ENCODE assay signal across 18 cellular contexts in genomic region chr6:122394016-122394415, GRCh38. TPM values are rescaled to one million over a fixed set of nuclear protein-coding genes. Genes with fewer than 3 reads are reported as not detected.
DNase-seq lines count a peak whose midpoint lies in the region; ATAC-seq, FAIRE-seq and TF ChIP-seq lines count a peak whose summit lies in the region.
"Had no signal": no experiment of that assay in that cellular context is flagged by ENCODE, and none has a peak within 500 bp of the region (broad histone marks: within the 10 kb centered on the region; RNA-seq: fewer than 3 reads in every experiment).

No MANE protein-coding gene starts in this region.

- H2AFZ ChIP-seq in K562 (ENCODE audit: low read depth, low read length) (peak overlapping the region; percentile 89), mesenchymal stem cell (ENCODE audit: low read depth, low read length) (no peak overlapping the region)
- H2AFZ ChIP-seq: GM23338 had no signal

- DNase-seq in activated T-cell treated with anti-CD3 and anti-CD28 coated beads, Interleukin-2, amount 50 U/mL, for 72 hours, result no peak
- no peak for DNase-seq in activated T-cell treated with anti-CD3 and anti-CD28 coated beads for 4 hours
- DNase-seq in K562 (ENCODE audit: extremely low read depth in 1 of 4, low spot score in 3 of 4), result no peak
- DNase-seq in mesenchymal stem cell, result peak; percentile 6
- DNase-seq in DMS153 (lab: John Stamatoyannopoulos, UW), result no peak
- no peak for DNase-seq in NCI-H2107 treated with DMSO at 0.1 percent for 48 hours (lab: John Stamatoyannopoulos, UW; ENCODE audit: unreplicated experiment)
- DNase-seq: ACHN; C1 segment of cervical spinal cord; Calu3; CD4-positive, alpha-beta T cell; DMS 273 treated with DMSO at 0.1 percent for 48 hours; DMS79; H9 had no signal

- no peak for FAIRE-seq in K562 (lab: Jason Lieb, UNC)
- FAIRE-seq: GM12878, GM18507 had no signal

- no peaks in the 10 kb centered on the region for H4K20me1 ChIP-seq in K562 (replicated peaks; ENCODE audit: control insufficient read depth, insufficient read depth, low read length)

- H3K36me3 Mint-ChIP-seq in activated T-cell treated with anti-CD3 and anti-CD28 coated beads, Interleukin-2, amount 50 U/mL, for 72 hours (ENCODE audit: insufficient read depth in 2 of 2), result no peaks in the 10 kb centered on the region

- no peaks in the 10 kb centered on the region for H3K27me3 Mint-ChIP-seq in activated T-cell treated with anti-CD3 and anti-CD28 coated beads, Interleukin-2, amount 50 U/mL, for 72 hours (ENCODE audit: low read depth)
- H3K27me3 Mint-ChIP-seq: CD4-positive, alpha-beta T cell had no signal

- no peak for ATAC-seq in activated T-cell treated with anti-CD3 and anti-CD28 coated beads, Interleukin-2, amount 50 U/mL, for 72 hours (replicated peaks in 1 of 2)
- peak; percentile 33 for ATAC-seq in K562

- no peaks in the 10 kb centered on the region for H3K9me3 Mint-ChIP-seq in activated T-cell treated with anti-CD3 and anti-CD28 coated beads, Interleukin-2, amount 50 U/mL, for 72 hours
- H3K9me3 Mint-ChIP-seq: CD4-positive, alpha-beta T cell; GM23338; H9 had no signal

- no peak overlapping the region for H3K23ac ChIP-seq in mesenchymal stem cell (ENCODE audit: low read length in 2 of 2)

- CTCF ChIA-PET in K562 (lab: Yijun Ruan, JAX; ENCODE audit: low intra/inter-chr PET ratio), result no interaction called here

- H3K18ac ChIP-seq in mesenchymal stem cell (ENCODE audit: low read depth in 1 of 2, low read length in 2 of 2), result no peak overlapping the region

- H3K4me3 Mint-ChIP-seq in activated T-cell treated with anti-CD3 and anti-CD28 coated beads, Interleukin-2, amount 50 U/mL, for 72 hours, result peak overlapping the region in 1 of 2 donors; percentile 2
- H3K4me3 Mint-ChIP-seq: B cell; CD4-positive, alpha-beta T cell; GM23338; H9 had no signal

- BruUV-seq in K562 (replicated peaks; lab: Mats Ljungman, UMichigan), result no TSS peak

- H3K4me3 ChIP-seq in K562 (no peak overlapping the region), mesenchymal stem cell (ENCODE audit: insufficient read depth in 1 of 2, low read depth in 1 of 2, low read length in 2 of 2) (no peak overlapping the region), stomach smooth muscle (ENCODE audit: low read length in 2 of 2) (no peak overlapping the region)
- H3K4me3 ChIP-seq: GM12878, GM23338 had no signal

- H3K4me1 ChIP-seq in K562 (replicated peaks in 1 of 2; ENCODE audit: control insufficient read depth in 2 of 2, insufficient read depth in 2 of 2, low read length in 2 of 2) (peaks cover 0 to 3% of the 10 kb centered on the region in 2 experiments; a peak in 3 of 5 replicates), mesenchymal stem cell (ENCODE audit: control insufficient read depth, insufficient read depth, low read depth, low read length) (no peaks in the 10 kb centered on the region), stomach smooth muscle (ENCODE audit: control insufficient read depth, insufficient read depth, low read length) (peaks cover 6% of the 10 kb centered on the region)

- H3K27ac ChIP-seq in K562 (ENCODE audit: extremely low read depth, low read depth, low read length) (no peak overlapping the region), mesenchymal stem cell (ENCODE audit: low read length, poor library complexity, severe bottlenecking) (no peak overlapping the region), stomach smooth muscle (ENCODE audit: low read length) (peak overlapping the region; percentile 61)

- H2BK15ac ChIP-seq in mesenchymal stem cell (ENCODE audit: low read depth, poor library complexity, severe bottlenecking), result no peak overlapping the region

- no peaks in the 10 kb centered on the region for H3K9me1 ChIP-seq in K562 (ENCODE audit: control insufficient read depth, insufficient read depth, low read length)

- no peak for TF ChIP-seq POLR2A in K562 (conservative IDR thresholded peaks at IDR 0.05)

- intact Hi-C loops in K562 (cut with micrococcal nuclease), result no loop called here

- no peak overlapping the region for H2BK120ac ChIP-seq in mesenchymal stem cell (ENCODE audit: low read depth, low read length)

- no peak overlapping the region for H3K4ac ChIP-seq in mesenchymal stem cell (ENCODE audit: low read depth in 1 of 2, low read length in 2 of 2)

- in situ Hi-C loops in K562 (cut with MboI), result no loop called here

- POLR2A ChIA-PET in K562 (lab: Yijun Ruan, JAX), result no interaction called here

- TF ChIP-seq CTCF in K562 (IDR thresholded peaks at IDR 0.05 in 2 of 3, conservative IDR thresholded peaks at IDR 0.05 in 1 of 3; ENCODE audit: insufficient read depth in 2 of 3, low read depth in 1 of 3, low read length in 3 of 3), result no peak

- H3K4me2 ChIP-seq in K562 (ENCODE audit: insufficient read depth, low read length) (no peak overlapping the region; the same call in 1 of the 2 replicates), mesenchymal stem cell (ENCODE audit: low read length, poor library complexity, severe bottlenecking) (no peak overlapping the region)
- H3K4me2 ChIP-seq: GM23338 had no signal

- H4K8ac ChIP-seq in mesenchymal stem cell (ENCODE audit: low read length), result no peak overlapping the region

- H3K27ac Mint-ChIP-seq in activated T-cell treated with anti-CD3 and anti-CD28 coated beads, Interleukin-2, amount 50 U/mL, for 72 hours, result peak overlapping the region; percentile 20
- H3K27ac Mint-ChIP-seq: B cell; CD4-positive, alpha-beta T cell; GM23338; H9 had no signal

- H2BK12ac ChIP-seq in mesenchymal stem cell (ENCODE audit: low read length in 2 of 2), result no peak overlapping the region

- H3K36me3 ChIP-seq in K562 (ENCODE audit: control insufficient read depth, insufficient read depth, low read length), result no peaks in the 10 kb centered on the region
- no peaks in the 10 kb centered on the region for H3K36me3 ChIP-seq in mesenchymal stem cell (ENCODE audit: control insufficient read depth in 1 of 2, insufficient read depth in 2 of 2, low read depth in 1 of 2, low read length in 2 of 2)
- no peaks in the 10 kb centered on the region for H3K36me3 ChIP-seq in stomach smooth muscle (ENCODE audit: control insufficient read depth in 2 of 2, insufficient read depth in 2 of 2, low read length in 2 of 2)

- H3K9me3 ChIP-seq in K562 (replicated peaks; ENCODE audit: control insufficient read depth, insufficient read depth, low read depth, low read length), result no peaks in the 10 kb centered on the region
- H3K9me3 ChIP-seq in mesenchymal stem cell (ENCODE audit: control insufficient read depth, low read length), result no peaks in the 10 kb centered on the region
- H3K9me3 ChIP-seq in stomach smooth muscle (ENCODE audit: control insufficient read depth in 2 of 2, low read length in 2 of 2), result no peaks in the 10 kb centered on the region

- H2BK5ac ChIP-seq in mesenchymal stem cell (ENCODE audit: low read depth, low read length, poor library complexity, severe bottlenecking), result no peak overlapping the region

- peaks cover 21% of the 10 kb centered on the region for H3K4me1 Mint-ChIP-seq in activated T-cell treated with anti-CD3 and anti-CD28 coated beads, Interleukin-2, amount 50 U/mL, for 72 hours (ENCODE audit: low read depth)

- no peak for TF ChIP-seq RAD21 in K562 (CRISPR knock-in tag; conservative IDR thresholded peaks at IDR 0.05 in 1 of 2, IDR thresholded peaks at IDR 0.05 in 1 of 2)

- no peak overlapping the region for H2AK5ac ChIP-seq in mesenchymal stem cell (ENCODE audit: low read length, severe bottlenecking)

- H3K27me3 ChIP-seq in K562 (ENCODE audit: control insufficient read depth in 2 of 2, insufficient read depth in 2 of 2, low read length in 2 of 2) (no peaks in the 10 kb centered on the region), mesenchymal stem cell (ENCODE audit: control insufficient read depth in 1 of 2, insufficient read depth in 1 of 2, low read length in 2 of 2) (no peaks in the 10 kb centered on the region), stomach smooth muscle (ENCODE audit: control insufficient read depth in 1 of 2, insufficient read depth in 2 of 2, low read length in 2 of 2) (no peaks in the 10 kb centered on the region)

- no peaks in the 10 kb centered on the region for H3K79me1 ChIP-seq in mesenchymal stem cell (replicated peaks; ENCODE audit: low read length, poor library complexity, severe bottlenecking)

- no peaks in the 10 kb centered on the region for H3K79me2 ChIP-seq in K562 (ENCODE audit: control insufficient read depth, insufficient read depth, low read length)

- H3K9ac ChIP-seq in K562 (ENCODE audit: insufficient read depth in 1 of 2, low read depth in 2 of 2, low read length in 2 of 2) (no peak overlapping the region), mesenchymal stem cell (ENCODE audit: low read length) (no peak overlapping the region), stomach smooth muscle (ENCODE audit: low read length in 2 of 2) (no peak overlapping the region)

- no peak overlapping the region for H4K91ac ChIP-seq in mesenchymal stem cell (ENCODE audit: low read length)

- 51% methylated on average over 5 of the region's 5 CpGs for WGBS in K562 (ENCODE audit: insufficient coverage, low coverage, missing lambda C conversion rate)
- 86% methylated on average over 5 of the region's 5 CpGs for WGBS in mesenchymal stem cell

- TF ChIP-seq EP300 in K562 (IDR thresholded peaks at IDR 0.05; ENCODE audit: low read length), result no peak

- no peak overlapping the region for H3K14ac ChIP-seq in mesenchymal stem cell (ENCODE audit: low read length in 2 of 2)

RNA-seq across cellular contexts. Expression of gene HSF2, which starts 5.4 kb away (rescaled TPM):
- 10 to 100 TPM; 15.1 to 20.0 TPM for total RNA-seq in activated T-cell treated with anti-CD3 and anti-CD28 coated beads, Interleukin-2, amount 50 U/mL, for 72 hours
- 15.6 and 37.3 TPM in 2 replicates for total RNA-seq in K562 (2011; cell fraction: chromatin; rRNA removed; ENCODE audit: low replicate concordance)
- total RNA-seq in K562 (2011; cell fraction: nucleolus; rRNA removed), result 8.2 and 21.1 TPM in 2 replicates
- total RNA-seq in K562 (2011; cell fraction: nucleoplasm; rRNA removed), result 16.1 and 18.7 TPM in 2 replicates
- total RNA-seq in K562 (2014; rRNA removed), result 22.8 and 23.2 TPM in 2 replicates
- total RNA-seq in K562 (2014; rRNA removed; fragmentation: Illumina TruSeq; extraction: Trizol), result 29.7 and 31.1 TPM in 2 replicates
- total RNA-seq in K562 (2015; rRNA removed; fragmentation: Illumina TruSeq; extraction: Trizol), result 25.2 and 26.1 TPM in 2 replicates
- 19.1 and 19.7 TPM in 2 replicates for total RNA-seq in K562 (2021)
- 67.8 and 73.1 TPM in 2 replicates for polyA plus RNA-seq in K562 (2011; rRNA removed)
- 16.7 and 30.5 TPM in 2 replicates for polyA plus RNA-seq in K562 (2011; cell fraction: cytosol; rRNA removed)
- 67.4 and 82.0 TPM in 2 replicates for polyA plus RNA-seq in K562 (2011; cell fraction: nucleus; rRNA removed)
- 13.0 and 13.7 TPM in 2 replicates for polyA plus RNA-seq in K562 (2012)
- polyA plus RNA-seq in K562 (2014; fragmentation: Illumina TruSeq; extraction: Trizol), result 26.3 and 29.2 TPM in 2 replicates
- 10 to 100 TPM; 27.2 to 39.0 TPM for polyA plus RNA-seq in K562 (2014; fragmentation: Nextera tagmentation; extraction: Ambion mirVana)
- polyA plus RNA-seq in K562 (2014; rRNA removed), result 30.7 and 33.4 TPM in 2 replicates
- polyA minus RNA-seq in K562 (2011; rRNA and poly(A)+ RNA removed), result 67.8 and 70.2 TPM in 2 replicates
- polyA minus RNA-seq in K562 (2011; cell fraction: cytosol; rRNA and poly(A)+ RNA removed), result 18.6 and 24.0 TPM in 2 replicates
- polyA minus RNA-seq in K562 (2011; cell fraction: nucleus; rRNA and poly(A)+ RNA removed), result 19.1 and 31.4 TPM in 2 replicates
- 9.0 TPM for polyA plus RNA-seq in mesenchymal stem cell (2013, experiment 1 of 2)
- 9.8 TPM for polyA plus RNA-seq in mesenchymal stem cell (2013, experiment 2 of 2)
